ENCODE assay signal across 9 cellular contexts in the genomic region with DNA sequence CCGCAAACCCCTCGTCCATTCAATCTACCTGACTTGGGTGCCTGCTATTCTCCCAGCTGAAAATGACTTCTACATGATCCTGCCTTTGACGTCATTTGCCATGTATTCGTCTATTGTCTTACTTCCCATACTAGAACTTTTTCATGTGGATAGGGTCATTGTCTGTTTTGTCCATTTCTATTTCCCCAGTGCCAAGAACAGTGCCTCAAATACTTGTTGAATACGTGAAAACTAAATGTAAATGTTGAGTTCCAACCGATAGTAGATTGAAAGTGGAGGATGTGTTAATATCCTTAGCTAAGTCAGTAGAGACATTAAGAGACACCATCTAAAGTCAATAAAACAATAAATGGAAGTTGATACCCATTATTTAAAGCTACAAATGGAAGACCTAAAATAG. TPM values are rescaled to one million over a fixed set of nuclear protein-coding genes. Genes with fewer than 3 reads are reported as not detected.
DNase-seq lines count a peak whose midpoint lies in the region; ATAC-seq and TF ChIP-seq lines count a peak whose summit lies in the region.
"Had no signal": no experiment of that assay in that cellular context is flagged by ENCODE, and none has a peak within 500 bp of the region (broad histone marks: within the 10 kb centered on the region; RNA-seq: fewer than 3 reads in every experiment).

No MANE protein-coding gene starts in this region.

- H3K4me1 ChIP-seq in GM23248 (ENCODE audit: insufficient read depth) (peaks cover 5% of the 10 kb centered on the region; the same call in 1 of the 2 replicates), skeletal muscle satellite cell (ENCODE audit: control insufficient read depth, insufficient read depth, low read length) (peaks cover 14% of the 10 kb centered on the region), mucosa of descending colon (ENCODE audit: low read depth) (no peaks in the 10 kb centered on the region)

- H3K9me3 ChIP-seq in GM23248 (ENCODE audit: low read depth) (no peaks in the 10 kb centered on the region), skeletal muscle satellite cell (replicated peaks; ENCODE audit: low read length) (no peaks in the 10 kb centered on the region), mucosa of descending colon (no peaks in the 10 kb centered on the region)

- H3K36me3 ChIP-seq in GM23248 (ENCODE audit: low read depth) = no peaks in the 10 kb centered on the region
- peaks cover 11% of the 10 kb centered on the region for H3K36me3 ChIP-seq in skeletal muscle satellite cell (ENCODE audit: insufficient read depth, low read length)
- no peaks in the 10 kb centered on the region for H3K36me3 ChIP-seq in mucosa of descending colon (ENCODE audit: low read depth)

- TF ChIP-seq CTCF in fibroblast of the aortic adventitia (IDR thresholded peaks at IDR 0.05; ENCODE audit: insufficient read depth, low read length) (no peak), mucosa of descending colon (IDR thresholded peaks at IDR 0.05) (no peak)

- H2AFZ ChIP-seq in GM23248 = peak overlapping the region; percentile 99

- peak overlapping the region; percentile 82 for H3K4me3 ChIP-seq in GM23248
- peak overlapping the region; percentile 82 for H3K4me3 ChIP-seq in fibroblast of the aortic adventitia (ENCODE audit: low read depth, low read length)
- peak overlapping the region; percentile 81 for H3K4me3 ChIP-seq in skeletal muscle satellite cell (ENCODE audit: low read length)
- H3K4me3 ChIP-seq in mucosa of descending colon = no peak overlapping the region

- peaks cover 8% of the 10 kb centered on the region; the same call in 1 of the 2 replicates for H3K79me2 ChIP-seq in GM23248 (ENCODE audit: insufficient read depth)

- WGBS in GM23248 (ENCODE audit: low coverage in 1 of 2, low lambda C conversion rate in 2 of 2, missing lambda C conversion rate in 2 of 2), 2 experiments = 57 to 61% methylated on average over 6 of the region's 6 CpGs

- H3K4me2 ChIP-seq in GM23248 (ENCODE audit: unreplicated experiment) (peak overlapping the region; percentile 95), skeletal muscle satellite cell (ENCODE audit: low read length) (peak overlapping the region; percentile 75)

- H3K27me3 ChIP-seq in GM23248 (replicated peaks; ENCODE audit: insufficient read depth) (no peaks in the 10 kb centered on the region), skeletal muscle satellite cell (ENCODE audit: control insufficient read depth, insufficient read depth, low read length) (no peaks in the 10 kb centered on the region)

- DNase-seq in GM23248 (peak; percentile 43), RKO (ENCODE audit: low spot score) (peak; percentile 14), fibroblast of the aortic adventitia (ENCODE audit: low read depth) (peak; percentile 27), KG1 (lab: John Stamatoyannopoulos, UW) (no peak), SKM-1 treated with dmso at 0.1 percent for 144 hours (lab: John Stamatoyannopoulos, UW; ENCODE audit: unreplicated experiment) (no peak), mucosa of descending colon (no peak)

- no peaks in the 10 kb centered on the region for H3K9me2 ChIP-seq in GM23248 (ENCODE audit: insufficient read depth)

- ATAC-seq in HG02884 (IDR thresholded peaks at IDR 0.05; ENCODE audit: unreplicated experiment) (no peak), mucosa of descending colon (no peak)

- intact Hi-C loops in mucosa of descending colon (cut with DNase I, micrococcal nuclease) = no loop called here

- no peak overlapping the region for H3K27ac ChIP-seq in GM23248

- H3F3A ChIP-seq in GM23248 (ENCODE audit: insufficient read depth) = no peaks in the 10 kb centered on the region

- no peaks in the 10 kb centered on the region for H4K20me1 ChIP-seq in GM23248 (ENCODE audit: insufficient read depth)

- H3K9ac ChIP-seq in GM23248 (peak overlapping the region; percentile 89), skeletal muscle satellite cell (ENCODE audit: low read depth, low read length) (peak overlapping the region; percentile 92)

- in situ Hi-C loops in GM23248 (cut with MboI) = no loop called here

RNA-seq across cellular contexts. Expression of a gene that starts 0.9 kb away (rescaled TPM):
- total RNA-seq in GM23248 (2014; rRNA removed; shearing (Covaris generic)) = 15.2 and 19.2 TPM in 2 replicates
- 5.1 and 5.8 TPM in 2 replicates for polyA plus RNA-seq in GM23248 (2016; fragmentation: Nextera tagmentation; extraction: Ambion mirVana)
- total RNA-seq in fibroblast of the aortic adventitia (ENCODE audit: low replicate concordance) (9.9 and 13.0 TPM in 2 replicates), mucosa of descending colon (10 to 100 TPM; 17.6 to 21.7 (median 19.4) TPM)
- total RNA-seq in skeletal muscle satellite cell (2012; rRNA removed) = 6.1 and 7.0 TPM in 2 replicates

RNA-seq across cellular contexts. Expression of a gene that starts 13.3 kb away (rescaled TPM):
- not detected in 2 replicates for total RNA-seq in GM23248 (2014; rRNA removed; shearing (Covaris generic))
- polyA plus RNA-seq in GM23248 (2016; fragmentation: Nextera tagmentation; extraction: Ambion mirVana) = not detected in 2 replicates
- total RNA-seq in fibroblast of the aortic adventitia (ENCODE audit: low replicate concordance) (not detected in 2 replicates), mucosa of descending colon (not detected)
- total RNA-seq in skeletal muscle satellite cell (2012; rRNA removed) = not detected in 2 replicates
- total RNA-seq: T-helper 2 cell treated with Interferon-gamma antibody and Interleukin-4, amounts not matched to agents 100 ng/mL and 5 ng/mL, for 36 hours had no signal

RNA-seq across cellular contexts. Expression of a gene that starts 25.6 kb away (rescaled TPM):
- not detected in 2 replicates for total RNA-seq in GM23248 (2014; rRNA removed; shearing (Covaris generic))
- polyA plus RNA-seq in GM23248 (2016; fragmentation: Nextera tagmentation; extraction: Ambion mirVana) = not detected in 2 replicates
- total RNA-seq in fibroblast of the aortic adventitia (ENCODE audit: low replicate concordance) = not detected in 2 replicates
- total RNA-seq in skeletal muscle satellite cell (2012; rRNA removed) = not detected in 2 replicates
- not detected for total RNA-seq in mucosa of descending colon
- total RNA-seq: T-helper 2 cell treated with Interferon-gamma antibody and Interleukin-4, amounts not matched to agents 100 ng/mL and 5 ng/mL, for 36 hours had no signal

RNA-seq across cellular contexts. Expression of a gene that starts 30.2 kb away (rescaled TPM):
- not detected in 2 replicates for total RNA-seq in GM23248 (2014; rRNA removed; shearing (Covaris generic))
- not detected in 2 replicates for polyA plus RNA-seq in GM23248 (2016; fragmentation: Nextera tagmentation; extraction: Ambion mirVana)
- total RNA-seq in fibroblast of the aortic adventitia (ENCODE audit: low replicate concordance) = not detected in 2 replicates
- not detected in 2 replicates for total RNA-seq in skeletal muscle satellite cell (2012; rRNA removed)
- total RNA-seq in mucosa of descending colon = not detected
- total RNA-seq: T-helper 2 cell treated with Interferon-gamma antibody and Interleukin-4, amounts not matched to agents 100 ng/mL and 5 ng/mL, for 36 hours had no signal

RNA-seq across cellular contexts. Expression of a gene that starts 36.7 kb away (rescaled TPM):
- not detected in 2 replicates for total RNA-seq in GM23248 (2014; rRNA removed; shearing (Covaris generic))
- polyA plus RNA-seq in GM23248 (2016; fragmentation: Nextera tagmentation; extraction: Ambion mirVana) = not detected in 2 replicates
- not detected in 2 replicates for total RNA-seq in fibroblast of the aortic adventitia (ENCODE audit: low replicate concordance)
- not detected in 2 replicates for total RNA-seq in skeletal muscle satellite cell (2012; rRNA removed)
- total RNA-seq in mucosa of descending colon = under 1 TPM; 0.32 to 0.95 (median 0.67) TPM
- total RNA-seq: T-helper 2 cell treated with Interferon-gamma antibody and Interleukin-4, amounts not matched to agents 100 ng/mL and 5 ng/mL, for 36 hours had no signal

Comparison
In these comparisons a context has a peak if more than half of its experiments do, and no peak if none do; other contexts are left out.
1. DNase-seq: peak in GM23248 (single experiment), RKO (single experiment) and fibroblast of the aortic adventitia (single experiment); none in KG1 (single experiment), SKM-1 treated with dmso at 0.1 percent for 144 hours (single experiment) and mucosa of descending colon (0 of 3).